In the genomic region with DNA sequence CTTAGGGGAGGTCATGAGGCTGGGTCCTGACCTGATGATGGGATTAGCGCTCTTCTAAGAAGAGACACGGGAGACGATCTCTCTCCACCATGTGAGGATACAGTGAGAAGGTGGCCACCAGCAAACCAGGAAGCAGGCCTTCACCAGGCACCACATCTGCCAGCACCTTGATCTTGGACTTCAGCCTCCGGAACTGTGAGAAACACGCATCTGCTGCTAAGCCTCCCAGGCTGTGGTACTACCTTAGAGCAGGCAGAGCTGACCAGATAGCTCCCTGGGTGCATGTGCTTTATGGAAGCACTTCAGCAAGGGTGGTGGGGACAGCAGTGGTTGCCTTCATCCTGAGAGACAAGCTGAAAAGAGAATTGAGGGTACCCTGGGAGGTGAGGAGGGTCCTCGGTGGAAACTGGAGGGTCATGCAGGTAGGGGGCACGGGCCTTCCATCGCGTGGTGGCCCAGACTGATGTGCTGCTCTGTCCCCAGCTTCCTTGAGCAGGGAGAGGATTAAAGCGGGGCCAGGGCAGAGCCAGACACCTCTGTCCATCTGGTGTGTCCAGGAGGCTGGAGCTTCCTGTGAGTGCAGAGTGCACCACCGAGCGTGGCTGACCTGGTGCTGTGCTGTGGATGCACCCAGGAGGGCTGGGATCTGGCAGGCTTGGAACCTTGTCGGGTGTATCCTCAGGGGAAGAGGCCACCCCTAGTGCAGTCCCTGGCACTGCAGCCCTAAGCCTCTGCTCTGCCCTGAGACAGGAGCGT, we compare ENCODE assay signal across 19 cellular contexts. TPM values are rescaled to one million over a fixed set of nuclear protein-coding genes. Genes with fewer than 3 reads are reported as not detected.
DNase-seq lines count a peak whose midpoint lies in the region; ATAC-seq, FAIRE-seq and TF ChIP-seq lines count a peak whose summit lies in the region.
"Had no signal": no experiment of that assay in that cellular context is flagged by ENCODE, and none has a peak within 500 bp of the region (broad histone marks: within the 10 kb centered on the region; RNA-seq: fewer than 3 reads in every experiment).

No MANE protein-coding gene starts in this region.

- no peak overlapping the region for H3K27ac ChIP-seq in kidney (ENCODE audit: low read depth in 2 of 2, low read length in 2 of 2)
- peak overlapping the region in 1 of 4 donors; percentile 41 for H3K27ac ChIP-seq in pancreas
- H3K27ac ChIP-seq: brain microvascular endothelial cell, KMS-11 had no signal

- ATAC-seq in Right ventricle myocardium superior (ENCODE audit: poor library complexity), result no peak
- no peak for ATAC-seq in left ventricle myocardium superior
- ATAC-seq in WTC11, result no peak
- ATAC-seq in pancreas, result peak; percentile 95 to 98 (median 98)
- no peak for ATAC-seq in GM18867 (IDR thresholded peaks at IDR 0.05; ENCODE audit: unreplicated experiment)
- no peak for ATAC-seq in GM21786 (IDR thresholded peaks at IDR 0.05; ENCODE audit: unreplicated experiment)
- ATAC-seq: activated naive CD4-positive, alpha-beta T cell treated with anti-CD3 and anti-CD28 coated beads, Interleukin-2, amount 50 U/mL, for 72 hours had no signal

- H3K4me3 Mint-ChIP-seq in WTC11, result no peak overlapping the region
- no peak overlapping the region for H3K4me3 Mint-ChIP-seq in activated T-helper 1 cell treated with anti-CD3 and anti-CD28 coated beads, Interleukin-12 subunit alpha, Interleukin-12 subunit beta, Interleukin-2, Interleukin-4 antibody, amounts not matched to agents 30 ng/mL and 10 ng/mL and 1 ng/mL, durations not matched to agents 14 hours and 24 hours and 36 hours
- H3K4me3 Mint-ChIP-seq: activated CD4-positive, alpha-beta memory T cell treated with anti-CD3 and anti-CD28 coated beads, Interleukin-2, amount 10 ng/mL, durations not matched to agents 7 days and 5 days; activated T-cell treated with anti-CD3 and anti-CD28 coated beads, Interleukin-2, amount 50 U/mL, for 24 hours; dendritic cell treated with granulocyte-macrophage colony-stimulating factor and Interleukin-4, amounts not matched to agents 40 ng/mL and 50 ng/mL, for 4 days had no signal

- no peaks in the 10 kb centered on the region; the same call in 1 of the 2 replicates for H3K27me3 Mint-ChIP-seq in WTC11 (ENCODE audit: low read depth)
- H3K27me3 Mint-ChIP-seq in activated T-helper 1 cell treated with anti-CD3 and anti-CD28 coated beads, Interleukin-12 subunit alpha, Interleukin-12 subunit beta, Interleukin-2, Interleukin-4 antibody, amounts not matched to agents 30 ng/mL and 10 ng/mL and 1 ng/mL, durations not matched to agents 14 hours and 24 hours and 36 hours (ENCODE audit: insufficient read depth), result peaks cover 3% of the 10 kb centered on the region
- H3K27me3 Mint-ChIP-seq: activated CD4-positive, alpha-beta memory T cell treated with anti-CD3 and anti-CD28 coated beads, Interleukin-2, amount 10 ng/mL, durations not matched to agents 7 days and 5 days; activated T-cell treated with anti-CD3 and anti-CD28 coated beads, Interleukin-2, amount 50 U/mL, for 24 hours had no signal

- H3K4me1 ChIP-seq in kidney (ENCODE audit: control insufficient read depth in 1 of 2, insufficient read depth in 1 of 2, low read depth in 1 of 2, low read length in 2 of 2) (peaks cover 0 to 5% of the 10 kb centered on the region in 2 donors), pancreas (peaks cover 0 to 12% (median 2%) of the 10 kb centered on the region in 3 donors)

- no peaks in the 10 kb centered on the region for H3K27me3 ChIP-seq in pancreas
- H3K27me3 ChIP-seq: brain microvascular endothelial cell had no signal

- 71 to 74% methylated on average over 14 of the region's 14 CpGs for WGBS in pancreas, 2 donors

- H3K36me3 Mint-ChIP-seq in WTC11, result no peaks in the 10 kb centered on the region
- H3K36me3 Mint-ChIP-seq in activated T-helper 1 cell treated with anti-CD3 and anti-CD28 coated beads, Interleukin-12 subunit alpha, Interleukin-12 subunit beta, Interleukin-2, Interleukin-4 antibody, amounts not matched to agents 30 ng/mL and 10 ng/mL and 1 ng/mL, durations not matched to agents 14 hours and 24 hours and 36 hours (ENCODE audit: low read depth), result no peaks in the 10 kb centered on the region
- H3K36me3 Mint-ChIP-seq: activated naive CD4-positive, alpha-beta T cell treated with anti-CD3 and anti-CD28 coated beads, Interleukin-2, amount 50 U/mL, for 72 hours had no signal

- CTCF ChIA-PET in WTC11 (lab: Charles Lee), result no interaction called here

- DNase-seq in Right ventricle myocardium superior (peak; percentile 40), left ventricle myocardium superior (no peak), WTC11 (ENCODE audit: low spot score) (peak; percentile 3), kidney (peak; percentile 47), pancreas (peak; percentile 59 to 86 (median 82))
- no peak for DNase-seq in activated T-helper 1 cell treated with anti-CD3 and anti-CD28 coated beads, Interleukin-12 subunit alpha, Interleukin-12 subunit beta, Interleukin-2, Interleukin-4 antibody, amounts not matched to agents 30 ng/mL and 10 ng/mL and 1 ng/mL, durations not matched to agents 14 hours and 24 hours and 36 hours (ENCODE audit: low spot score)
- DNase-seq: activated CD4-positive, alpha-beta memory T cell treated with anti-CD3 and anti-CD28 coated beads, Interleukin-2, amount 10 ng/mL, durations not matched to agents 7 days and 5 days; activated T-cell treated with anti-CD3 and anti-CD28 coated beads, Interleukin-2, amount 50 U/mL, for 24 hours; brain microvascular endothelial cell; hippocampal formation; NCI-H187 treated with DMSO at 0.1 percent for 48 hours; NCI-H446 had no signal

- peak overlapping the region; percentile 98 for H3K27ac Mint-ChIP-seq in WTC11
- no peak overlapping the region for H3K27ac Mint-ChIP-seq in activated T-helper 1 cell treated with anti-CD3 and anti-CD28 coated beads, Interleukin-12 subunit alpha, Interleukin-12 subunit beta, Interleukin-2, Interleukin-4 antibody, amounts not matched to agents 30 ng/mL and 10 ng/mL and 1 ng/mL, durations not matched to agents 14 hours and 24 hours and 36 hours
- H3K27ac Mint-ChIP-seq: activated CD4-positive, alpha-beta memory T cell treated with anti-CD3 and anti-CD28 coated beads, Interleukin-2, amount 10 ng/mL, durations not matched to agents 7 days and 5 days; activated naive CD4-positive, alpha-beta T cell treated with anti-CD3 and anti-CD28 coated beads, Interleukin-2, amount 50 U/mL, for 72 hours; activated T-cell treated with anti-CD3 and anti-CD28 coated beads, Interleukin-2, amount 50 U/mL, for 24 hours; dendritic cell treated with granulocyte-macrophage colony-stimulating factor and Interleukin-4, amounts not matched to agents 40 ng/mL and 50 ng/mL, for 4 days had no signal

- H3K9me3 ChIP-seq in kidney (ENCODE audit: control insufficient read depth in 1 of 2, low read length in 2 of 2) (no peaks in the 10 kb centered on the region), pancreas (no peaks in the 10 kb centered on the region)

- H3K9me3 Mint-ChIP-seq in WTC11, result peaks cover 3% of the 10 kb centered on the region; the same call in 1 of the 2 replicates
- no peaks in the 10 kb centered on the region for H3K9me3 Mint-ChIP-seq in activated T-helper 1 cell treated with anti-CD3 and anti-CD28 coated beads, Interleukin-12 subunit alpha, Interleukin-12 subunit beta, Interleukin-2, Interleukin-4 antibody, amounts not matched to agents 30 ng/mL and 10 ng/mL and 1 ng/mL, durations not matched to agents 14 hours and 24 hours and 36 hours
- H3K9me3 Mint-ChIP-seq: activated CD4-positive, alpha-beta memory T cell treated with anti-CD3 and anti-CD28 coated beads, Interleukin-2, amount 10 ng/mL, durations not matched to agents 7 days and 5 days; activated naive CD4-positive, alpha-beta T cell treated with anti-CD3 and anti-CD28 coated beads, Interleukin-2, amount 50 U/mL, for 72 hours; activated T-cell treated with anti-CD3 and anti-CD28 coated beads, Interleukin-2, amount 50 U/mL, for 24 hours; dendritic cell treated with granulocyte-macrophage colony-stimulating factor and Interleukin-4, amounts not matched to agents 40 ng/mL and 50 ng/mL, for 4 days had no signal

- no peaks in the 10 kb centered on the region for H3K36me3 ChIP-seq in kidney (ENCODE audit: control insufficient read depth in 1 of 2, insufficient read depth in 2 of 2, low read length in 2 of 2)
- no peaks in the 10 kb centered on the region for H3K36me3 ChIP-seq in pancreas
- H3K36me3 ChIP-seq: brain microvascular endothelial cell had no signal

- intact Hi-C loops in Right ventricle myocardium superior (cut with DNase I) (no loop called here), left ventricle myocardium superior (cut with micrococcal nuclease) (no loop called here), kidney (cut with DNase I) (no loop called here), pancreas (cut with DNase I) (no loop called here)
- intact Hi-C loops in activated T-helper 1 cell treated with anti-CD3 and anti-CD28 coated beads, Interleukin-12 subunit alpha, Interleukin-12 subunit beta, Interleukin-2, Interleukin-4 antibody, amounts not matched to agents 30 ng/mL and 10 ng/mL and 1 ng/mL, durations not matched to agents 14 hours and 24 hours and 36 hours (cut with micrococcal nuclease), result no loop called here

- peaks cover 38% of the 10 kb centered on the region for H3K4me1 Mint-ChIP-seq in WTC11
- no peaks in the 10 kb centered on the region for H3K4me1 Mint-ChIP-seq in activated T-helper 1 cell treated with anti-CD3 and anti-CD28 coated beads, Interleukin-12 subunit alpha, Interleukin-12 subunit beta, Interleukin-2, Interleukin-4 antibody, amounts not matched to agents 30 ng/mL and 10 ng/mL and 1 ng/mL, durations not matched to agents 14 hours and 24 hours and 36 hours (ENCODE audit: low read depth)
- H3K4me1 Mint-ChIP-seq: activated CD4-positive, alpha-beta memory T cell treated with anti-CD3 and anti-CD28 coated beads, Interleukin-2, amount 10 ng/mL, durations not matched to agents 7 days and 5 days had no signal

- POLR2A ChIA-PET in WTC11 (lab: Charles Lee), result no interaction called here

- H3K9ac ChIP-seq in kidney (ENCODE audit: low read length in 2 of 2), result no peak overlapping the region
- H3K9ac ChIP-seq: KMS-11 had no signal

- TF ChIP-seq CTCF in WTC11 (IDR thresholded peaks at IDR 0.05) (no peak), kidney (IDR thresholded peaks at IDR 0.05; ENCODE audit: borderline replicate concordance, extremely low read depth, insufficient read depth) (no peak), pancreas (IDR thresholded peaks at IDR 0.05) (no peak)

- H3K4me3 ChIP-seq in kidney (ENCODE audit: low read length in 2 of 2), result no peak overlapping the region
- H3K4me3 ChIP-seq in pancreas, result no peak overlapping the region

- FAIRE-seq in kidney (lab: Jason Lieb, UNC) (no peak), pancreas (lab: Jason Lieb, UNC) (no peak)
- FAIRE-seq: G401.6, keratinocyte had no signal

RNA-seq across cellular contexts. Expression of gene HS6ST1, which starts 42.9 kb away (rescaled TPM):
- 35.1 TPM for total RNA-seq in Right ventricle myocardium superior
- total RNA-seq in left ventricle myocardium superior, result 35.2 TPM
- total RNA-seq in WTC11 (2021), result 50.3 to 55.5 TPM (median 55.1 TPM) in 3 replicates
- total RNA-seq in kidney, result 73.9 TPM
- polyA plus RNA-seq in kidney (ENCODE audit: insufficient read depth, low read depth, low replicate concordance), result 49.6 TPM
- 10 to 100 TPM; 20.7 to 47.8 (median 25.3) TPM for total RNA-seq in pancreas
- 10 to 100 TPM; 24.5 to 28.4 TPM for polyA plus RNA-seq in pancreas
- total RNA-seq in activated T-helper 1 cell treated with anti-CD3 and anti-CD28 coated beads, Interleukin-12 subunit alpha, Interleukin-12 subunit beta, Interleukin-2, Interleukin-4 antibody, amounts not matched to agents 30 ng/mL and 10 ng/mL and 1 ng/mL, durations not matched to agents 14 hours and 24 hours and 36 hours, result 21.6 and 22.3 TPM in 2 replicates

Comparison
In these comparisons a context has a peak if more than half of its experiments do, and no peak if none do; other contexts are left out.
1. DNase-seq: peak in Right ventricle myocardium superior (single experiment), WTC11 (single experiment), kidney (single experiment) and pancreas (6 of 6); none in left ventricle myocardium superior (single experiment) and activated T-helper 1 cell treated with anti-CD3 and anti-CD28 coated beads, Interleukin-12 subunit alpha, Interleukin-12 subunit beta, Interleukin-2, Interleukin-4 antibody, amounts not matched to agents 30 ng/mL and 10 ng/mL and 1 ng/mL, durations not matched to agents 14 hours and 24 hours and 36 hours (single experiment).
2. ATAC-seq: peak in pancreas (4 of 4); none in Right ventricle myocardium superior (single experiment), left ventricle myocardium superior (single experiment), WTC11 (single experiment), GM18867 (single experiment) and GM21786 (single experiment).